ENCODE assay signal across 14 cellular contexts in genomic region chr1:206455681-206456344, GRCh38. TPM values are rescaled to one million over a fixed set of nuclear protein-coding genes. Genes with fewer than 3 reads are reported as not detected.
DNase-seq lines count a peak whose midpoint lies in the region; ATAC-seq and TF ChIP-seq lines count a peak whose summit lies in the region.
"Had no signal": no experiment of that assay in that cellular context is flagged by ENCODE, and none has a peak within 500 bp of the region (broad histone marks: within the 10 kb centered on the region; RNA-seq: fewer than 3 reads in every experiment).

No MANE protein-coding gene starts in this region.

- H3K4me3 Mint-ChIP-seq in Calu3 (ENCODE audit: low read depth, unreplicated experiment) = no peak overlapping the region
- no peak overlapping the region for H3K4me3 Mint-ChIP-seq in stimulated activated memory B cell treated with anti-CD40 and anti-IgM and Interleukin-4, amounts not matched to agents 10 μg/mL and 1 μg/mL and 100 μg/mL, for 72 hours
- no peak overlapping the region for H3K4me3 Mint-ChIP-seq in activated T-cell treated with anti-CD3 and anti-CD28 coated beads, Interleukin-2, amount 50 U/mL, for 24 hours
- H3K4me3 Mint-ChIP-seq: IgD-negative memory B cell; naive thymus-derived CD4-positive, alpha-beta T cell had no signal

- H3K27ac ChIP-seq in SK-N-MC = no peak overlapping the region
- H3K27ac ChIP-seq: PC-9 had no signal

- H3K4me1 Mint-ChIP-seq in Calu3 (ENCODE audit: low read depth, unreplicated experiment) = peaks cover 19% of the 10 kb centered on the region
- peaks cover 6% of the 10 kb centered on the region for H3K4me1 Mint-ChIP-seq in stimulated activated memory B cell treated with anti-CD40 and anti-IgM and Interleukin-4, amounts not matched to agents 10 μg/mL and 1 μg/mL and 100 μg/mL, for 72 hours
- peaks cover 10% of the 10 kb centered on the region for H3K4me1 Mint-ChIP-seq in activated T-cell treated with anti-CD3 and anti-CD28 coated beads, Interleukin-2, amount 50 U/mL, for 24 hours (ENCODE audit: low read depth)
- H3K4me1 Mint-ChIP-seq: IgD-negative memory B cell had no signal

- no peaks in the 10 kb centered on the region for H3K9me3 ChIP-seq in SK-N-MC (ENCODE audit: low read depth, low read length)
- H3K9me3 ChIP-seq: suprapubic skin had no signal

- intact Hi-C loops in Calu3 (cut with micrococcal nuclease; ENCODE audit: unreplicated experiment) (no loop called here), left colon (cut with DNase I, micrococcal nuclease) (no loop called here)

- no peak overlapping the region for H3K4me3 ChIP-seq in SK-N-MC
- H3K4me3 ChIP-seq: PC-9, suprapubic skin had no signal

- ATAC-seq in left colon = peak; percentile 23
- no peak for ATAC-seq in stimulated activated memory B cell treated with anti-CD40 and anti-IgM and Interleukin-4, amounts not matched to agents 10 μg/mL and 1 μg/mL and 100 μg/mL, for 72 hours
- ATAC-seq: naive thymus-derived CD4-positive, alpha-beta T cell had no signal

- no peaks in the 10 kb centered on the region for H3K9me3 Mint-ChIP-seq in Calu3 (ENCODE audit: low read depth, unreplicated experiment)
- H3K9me3 Mint-ChIP-seq in stimulated activated memory B cell treated with anti-CD40 and anti-IgM and Interleukin-4, amounts not matched to agents 10 μg/mL and 1 μg/mL and 100 μg/mL, for 72 hours = no peaks in the 10 kb centered on the region
- no peaks in the 10 kb centered on the region for H3K9me3 Mint-ChIP-seq in activated T-cell treated with anti-CD3 and anti-CD28 coated beads, Interleukin-2, amount 50 U/mL, for 24 hours
- H3K9me3 Mint-ChIP-seq: IgD-negative memory B cell had no signal

- H3K36me3 ChIP-seq in SK-N-MC (ENCODE audit: insufficient read depth, low read length) = peaks cover 6% of the 10 kb centered on the region; the same call in 1 of the 2 replicates

- DNase-seq in Calu3 = peak; percentile 19
- DNase-seq in NCI-H1436 treated with DMSO at 0.1 percent for 48 hours (lab: John Stamatoyannopoulos, UW) = peak; percentile 79
- DNase-seq in SK-N-MC (ENCODE audit: low read depth, low spot score) = peak; percentile 26
- DNase-seq in left colon = no peak
- no peak for DNase-seq in middle frontal gyrus (ENCODE audit: extremely low spot score, low spot score)
- DNase-seq in activated T-cell treated with anti-CD3 and anti-CD28 coated beads, Interleukin-2, amount 50 U/mL, for 24 hours = no peak
- no peak for DNase-seq in effector CD4-positive, alpha-beta T cell
- DNase-seq: activated naive CD4-positive, alpha-beta T cell treated with Interleukin-2 at 50 U/mL for 16 hours; naive thymus-derived CD4-positive, alpha-beta T cell; stimulated activated CD4-positive, alpha-beta T cell treated with anti-CD3 and anti-CD28 coated beads, Interleukin-1b, Interleukin-23, amount 100 ng/mL, for 48 hours had no signal

- no peak for TF ChIP-seq CTCF in Calu3 (IDR thresholded peaks at IDR 0.05; ENCODE audit: unreplicated experiment)

- no peaks in the 10 kb centered on the region for H3K27me3 Mint-ChIP-seq in Calu3 (ENCODE audit: unreplicated experiment)
- H3K27me3 Mint-ChIP-seq in stimulated activated memory B cell treated with anti-CD40 and anti-IgM and Interleukin-4, amounts not matched to agents 10 μg/mL and 1 μg/mL and 100 μg/mL, for 72 hours = no peaks in the 10 kb centered on the region
- no peaks in the 10 kb centered on the region for H3K27me3 Mint-ChIP-seq in activated T-cell treated with anti-CD3 and anti-CD28 coated beads, Interleukin-2, amount 50 U/mL, for 24 hours
- H3K27me3 Mint-ChIP-seq: IgD-negative memory B cell; naive thymus-derived CD4-positive, alpha-beta T cell had no signal

- no TSS peak for BruUV-seq in Calu3 (replicated peaks; lab: Mats Ljungman, UMichigan)

- CTCF ChIA-PET in Calu3 (lab: Charles Lee) = no interaction called here

- no peak overlapping the region for H3K27ac Mint-ChIP-seq in Calu3 (ENCODE audit: unreplicated experiment)
- H3K27ac Mint-ChIP-seq in stimulated activated memory B cell treated with anti-CD40 and anti-IgM and Interleukin-4, amounts not matched to agents 10 μg/mL and 1 μg/mL and 100 μg/mL, for 72 hours = no peak overlapping the region
- no peak overlapping the region for H3K27ac Mint-ChIP-seq in activated T-cell treated with anti-CD3 and anti-CD28 coated beads, Interleukin-2, amount 50 U/mL, for 24 hours
- H3K27ac Mint-ChIP-seq: naive thymus-derived CD4-positive, alpha-beta T cell had no signal

- no peaks in the 10 kb centered on the region for H3K36me3 Mint-ChIP-seq in Calu3 (ENCODE audit: insufficient read depth, unreplicated experiment)
- H3K36me3 Mint-ChIP-seq in stimulated activated memory B cell treated with anti-CD40 and anti-IgM and Interleukin-4, amounts not matched to agents 10 μg/mL and 1 μg/mL and 100 μg/mL, for 72 hours = peaks cover 44% of the 10 kb centered on the region
- H3K36me3 Mint-ChIP-seq in activated T-cell treated with anti-CD3 and anti-CD28 coated beads, Interleukin-2, amount 50 U/mL, for 24 hours (ENCODE audit: low read depth) = peaks cover 33% of the 10 kb centered on the region

- H3K9ac ChIP-seq in SK-N-MC (ENCODE audit: insufficient read length) = no peak overlapping the region

RNA-seq across cellular contexts. Expression of gene IKBKE, which starts 14.5 kb away (rescaled TPM):
- total RNA-seq in Calu3 (2022) = 35.5 and 47.5 TPM in 2 replicates
- 10 to 100 TPM; 18.2 to 19.8 TPM for total RNA-seq in left colon

RNA-seq across cellular contexts. Expression of gene RASSF5, which starts 51.5 kb away (rescaled TPM):
- total RNA-seq in Calu3 (2022) (6.1 and 6.5 TPM in 2 replicates), left colon (1 to 10 TPM; 3.3 to 7.7 TPM)

Comparison
In these comparisons a context has a peak if more than half of its experiments do, and no peak if none do; other contexts are left out.
1. DNase-seq: peak in Calu3 (single experiment), NCI-H1436 treated with DMSO at 0.1 percent for 48 hours (single experiment) and SK-N-MC (single experiment); none in left colon (0 of 2), middle frontal gyrus (single experiment), activated T-cell treated with anti-CD3 and anti-CD28 coated beads, Interleukin-2, amount 50 U/mL, for 24 hours (single experiment) and effector CD4-positive, alpha-beta T cell (single experiment).